ENCODE assay signal across 8 cellular contexts in genomic region chr13:45310341-45311138, GRCh38. TPM values are rescaled to one million over a fixed set of nuclear protein-coding genes. Genes with fewer than 3 reads are reported as not detected.
A peak's percentile ranks its signal among the peaks of the same experiment; 100 is the strongest.
DNase-seq lines count a peak whose midpoint lies in the region; ATAC-seq and TF ChIP-seq lines count a peak whose summit lies in the region.

No MANE protein-coding gene starts in this region.

- H3K36me3 ChIP-seq in IMR-90 (ENCODE audit: control insufficient read depth, insufficient read depth, low read length) (no peaks in the 10 kb centered on the region), neural progenitor cell (no peaks in the 10 kb centered on the region)

- H3K9me3 ChIP-seq in IMR-90 (ENCODE audit: control insufficient read depth, insufficient read depth, low read length): no peaks in the 10 kb centered on the region
- H3K9me3 ChIP-seq in neural progenitor cell (ENCODE audit: low read depth): no peaks in the 10 kb centered on the region

- no peak overlapping the region for H3K27ac ChIP-seq in IMR-90 (ENCODE audit: insufficient read depth, low read length)
- no peak overlapping the region for H3K27ac ChIP-seq in neural progenitor cell

- peak overlapping the region; percentile 10 for H2AK9ac ChIP-seq in IMR-90 (replicated peaks; ENCODE audit: low read depth, low read length, poor library complexity)

- intact Hi-C loops in IMR-90 (cut with micrococcal nuclease): loop anchor here (5.0 kb wide), 1 partner anchor 598 kb away; no protein-coding TSS in a partner anchor

- H3K27ac Mint-ChIP-seq in central memory CD8-positive, alpha-beta T cell (ENCODE audit: low read depth): peak overlapping the region; percentile 49
- no peak overlapping the region for H3K27ac Mint-ChIP-seq in neural progenitor cell

- H3K4me1 Mint-ChIP-seq in central memory CD8-positive, alpha-beta T cell: peaks cover 23% of the 10 kb centered on the region
- peaks cover 20% of the 10 kb centered on the region for H3K4me1 Mint-ChIP-seq in neural progenitor cell

- no peak overlapping the region for H3K4me3 ChIP-seq in IMR-90 (ENCODE audit: insufficient read depth, low read depth, low read length)
- H3K4me3 ChIP-seq in neural progenitor cell: peak overlapping the region; percentile 37

- H3K36me3 Mint-ChIP-seq in central memory CD8-positive, alpha-beta T cell (ENCODE audit: insufficient read depth): peaks cover 5% of the 10 kb centered on the region
- peaks cover 2% of the 10 kb centered on the region for H3K36me3 Mint-ChIP-seq in neural progenitor cell

- H3K9me3 Mint-ChIP-seq in central memory CD8-positive, alpha-beta T cell: no peaks in the 10 kb centered on the region
- H3K9me3 Mint-ChIP-seq in neural progenitor cell: no peaks in the 10 kb centered on the region

- no peak for TF ChIP-seq CTCF in IMR-90 (conservative IDR thresholded peaks at IDR 0.05; ENCODE audit: low read depth, low read length)
- no peak for TF ChIP-seq CTCF in neural progenitor cell (IDR thresholded peaks at IDR 0.05)

- no peak overlapping the region for H3K4ac ChIP-seq in IMR-90 (ENCODE audit: low read depth, low read length)

- no peak overlapping the region for H3K56ac ChIP-seq in IMR-90 (ENCODE audit: extremely low read depth, insufficient read depth, low read length)

- no peak overlapping the region for H3K18ac ChIP-seq in IMR-90 (ENCODE audit: low read depth, low read length)

- CTCF ChIA-PET in IMR-90 (lab: Yijun Ruan, JAX): interaction anchor here (0.6 to 3.1 kb wide), 3 partner anchors 37 to 337 kb away, joined by 3 to 21 read pairs (median 5); no protein-coding TSS in a partner anchor

- no peak overlapping the region for H4K5ac ChIP-seq in IMR-90 (ENCODE audit: low read depth, low read length)

- no peak for TF ChIP-seq RAD21 in IMR-90 (IDR thresholded peaks at IDR 0.05; ENCODE audit: low read length)

- POLR2A ChIA-PET in IMR-90 (lab: Charles Lee; ENCODE audit: unreplicated experiment): no interaction called here

- no peak for TF ChIP-seq POLR2A in IMR-90 (IDR thresholded peaks at IDR 0.05; ENCODE audit: low read depth, low read length)

- BruUV-seq in IMR-90 (replicated peaks; lab: Mats Ljungman, UMichigan): no TSS peak

- H3K27me3 Mint-ChIP-seq in central memory CD8-positive, alpha-beta T cell: peaks cover 14% of the 10 kb centered on the region
- H3K27me3 Mint-ChIP-seq in neural progenitor cell (ENCODE audit: insufficient read depth, low read depth): peaks cover 5% of the 10 kb centered on the region

- no peaks in the 10 kb centered on the region for H3K27me3 ChIP-seq in IMR-90 (ENCODE audit: control insufficient read depth, insufficient read depth, low read length)
- H3K27me3 ChIP-seq in neural progenitor cell: no peaks in the 10 kb centered on the region

- peaks cover 20% of the 10 kb centered on the region for H3F3A ChIP-seq in neural progenitor cell (ENCODE audit: low read depth)

- peak overlapping the region; percentile 80 for H2AFZ ChIP-seq in IMR-90 (replicated peaks; ENCODE audit: low read length, poor library complexity)
- H2AFZ ChIP-seq in neural progenitor cell (replicated peaks): peak overlapping the region; percentile 92

- no peak overlapping the region; the same call in 1 of the 2 replicates for H2BK20ac ChIP-seq in IMR-90 (ENCODE audit: low read depth, low read length)

- ATAC-seq in IMR-90 (ENCODE audit: low read depth) (no peak), GM18502 (IDR thresholded peaks at IDR 0.05; ENCODE audit: poor library complexity, unreplicated experiment) (no peak), HG02588 (IDR thresholded peaks at IDR 0.05; ENCODE audit: unreplicated experiment) (no peak)
- ATAC-seq in central memory CD8-positive, alpha-beta T cell (replicated peaks; ENCODE audit: extremely low read depth, poor library complexity, severe bottlenecking): no peak

- no peaks in the 10 kb centered on the region for H3K9me1 ChIP-seq in IMR-90 (ENCODE audit: insufficient read depth, low read length)

- H3K4me1 ChIP-seq in IMR-90 (ENCODE audit: control insufficient read depth, insufficient read depth, low read length) (no peaks in the 10 kb centered on the region; the same call in 1 of the 2 replicates), neural progenitor cell (peaks cover 11% of the 10 kb centered on the region)

- peak; percentile 18 for DNase-seq in EH (ENCODE audit: low read depth)
- no peak for DNase-seq in IMR-90
- no peak for DNase-seq in central memory CD8-positive, alpha-beta T cell (ENCODE audit: low spot score in 2 of 2)
- no peak for DNase-seq in neural progenitor cell (ENCODE audit: low spot score)
- DNase-seq in KG1 (lab: John Stamatoyannopoulos, UW): no peak
- no peak for DNase-seq in GM19238 (ENCODE audit: insufficient read length, low spot score)

- no peaks in the 10 kb centered on the region for H4K20me1 ChIP-seq in IMR-90 (ENCODE audit: insufficient read depth, low read length)
- no peaks in the 10 kb centered on the region for H4K20me1 ChIP-seq in neural progenitor cell (ENCODE audit: low read depth)

- H3K4me2 ChIP-seq in IMR-90 (ENCODE audit: low read depth, low read length): peak overlapping the region; percentile 77
- peak overlapping the region; percentile 72 for H3K4me2 ChIP-seq in neural progenitor cell

- no peaks in the 10 kb centered on the region for H3K79me1 ChIP-seq in IMR-90 (ENCODE audit: low read depth in 1 of 2, low read length in 2 of 2)

- H3K14ac ChIP-seq in IMR-90 (replicated peaks; ENCODE audit: low read depth, low read length): no peak overlapping the region

- H2BK5ac ChIP-seq in IMR-90 (ENCODE audit: low read depth, low read length, poor library complexity, severe bottlenecking): no peak overlapping the region

- in situ Hi-C loops in IMR-90 (cut with MboI; ENCODE audit: low sequenced_read_pairs): loop anchor here (25.0 kb wide), 2 partner anchors 823 to 1398 kb away; no protein-coding TSS in a partner anchor

- dilution Hi-C loops in IMR-90 (cut with HindIII; ENCODE audit: low sequenced_read_pairs, unreplicated experiment): no loop called here

- 69% methylated on average over 4 of the region's 15 CpGs; no CpG with 5 or more reads in 1 of the 2 experiments for WGBS in IMR-90 (ENCODE audit: extremely low coverage in 2 of 2, insufficient read length in 1 of 2), 2 experiments

- H3K23ac ChIP-seq in IMR-90 (ENCODE audit: low read depth, low read length): 0 out of 2 replicates have a peak overlapping the region, but pooled peaks have one; percentile 42

- peak overlapping the region in 1 of 2 experiments; percentile 13; a peak in 1 of 4 replicates for H4K8ac ChIP-seq in IMR-90 (ENCODE audit: low read depth in 2 of 2, low read length in 2 of 2)

- H4K91ac ChIP-seq in IMR-90 (ENCODE audit: insufficient read depth, low read depth, low read length): peak overlapping the region; percentile 44; the same call in 1 of the 2 replicates

- no peaks in the 10 kb centered on the region for H3K79me2 ChIP-seq in neural progenitor cell (ENCODE audit: low read depth)

- no peak overlapping the region; the same call in 2 of the 3 replicates for H2BK15ac ChIP-seq in IMR-90 (ENCODE audit: low read depth, low read length)

- H3K9ac ChIP-seq in IMR-90 (ENCODE audit: low read depth, low read length): no peak overlapping the region
- no peak overlapping the region for H3K9ac ChIP-seq in neural progenitor cell

- peak overlapping the region; percentile 79 for H3K4me3 Mint-ChIP-seq in central memory CD8-positive, alpha-beta T cell
- H3K4me3 Mint-ChIP-seq in neural progenitor cell: peak overlapping the region; percentile 85

- no peak overlapping the region for H2AK5ac ChIP-seq in IMR-90 (ENCODE audit: low read depth, low read length)

- no peak overlapping the region; the same call in 1 of the 2 replicates for H2BK120ac ChIP-seq in IMR-90 (ENCODE audit: low read depth, low read length)

TF ChIP-seq in IMR-90, 13 proteins besides CTCF, POLR2A, EP300 and RAD21:
- TF ChIP-seq, protein P1, sequence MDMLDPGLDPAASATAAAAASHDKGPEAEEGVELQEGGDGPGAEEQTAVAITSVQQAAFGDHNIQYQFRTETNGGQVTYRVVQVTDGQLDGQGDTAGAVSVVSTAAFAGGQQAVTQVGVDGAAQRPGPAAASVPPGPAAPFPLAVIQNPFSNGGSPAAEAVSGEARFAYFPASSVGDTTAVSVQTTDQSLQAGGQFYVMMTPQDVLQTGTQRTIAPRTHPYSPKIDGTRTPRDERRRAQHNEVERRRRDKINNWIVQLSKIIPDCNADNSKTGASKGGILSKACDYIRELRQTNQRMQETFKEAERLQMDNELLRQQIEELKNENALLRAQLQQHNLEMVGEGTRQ (IDR thresholded peaks at IDR 0.05; ENCODE audit: low read depth, low read length): no peak
- TF ChIP-seq CEBPB (IDR thresholded peaks at IDR 0.05; ENCODE audit: low read depth, low read length): 0 out of 2 replicates have a peak, but pooled peaks have one; percentile 5
- no peak for TF ChIP-seq NFE2L2 (IDR thresholded peaks at IDR 0.05; ENCODE audit: low read depth, low read length)

RNA-seq across cellular contexts. Expression of gene TPT1, which starts 30.4 kb away (rescaled TPM):
- 1,663 and 1,699 TPM in 2 replicates for total RNA-seq in IMR-90 (2012; rRNA removed)
- 2,407 and 2,665 TPM in 2 replicates for polyA plus RNA-seq in IMR-90 (2012; rRNA removed)
- 1,735 and 3,996 TPM in 2 replicates for polyA plus RNA-seq in IMR-90 (2012; cell fraction: cytosol; rRNA removed)
- polyA plus RNA-seq in IMR-90 (2012; cell fraction: nucleus; rRNA removed; ENCODE audit: low replicate concordance): 731 and 1,213 TPM in 2 replicates
- 3,253 and 4,951 TPM in 2 replicates for total RNA-seq in neural progenitor cell (ENCODE audit: low replicate concordance)
